ENCODE assay signal across 25 cellular contexts in the genomic region with DNA sequence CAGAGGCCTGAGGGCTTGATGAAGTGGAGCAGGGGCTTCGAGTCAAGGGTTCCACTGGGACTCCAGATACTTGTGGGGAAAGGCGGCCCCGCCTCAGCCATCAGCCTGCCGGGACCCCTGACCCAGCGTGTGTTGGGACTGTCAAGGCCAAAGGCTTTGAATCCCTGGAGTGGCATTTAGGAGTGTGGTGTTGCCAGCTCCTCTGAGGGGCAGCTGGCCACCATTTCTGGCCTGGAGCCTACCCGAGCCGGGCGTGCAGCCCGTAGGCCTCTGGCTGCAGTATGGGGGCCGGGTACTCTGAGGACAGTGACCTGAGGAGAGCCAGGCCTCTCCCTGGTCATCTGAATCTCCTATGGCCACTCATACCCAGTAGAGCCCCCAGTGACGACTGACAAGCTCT. TPM values are rescaled to one million over a fixed set of nuclear protein-coding genes. Genes with fewer than 3 reads are reported as not detected.
"Had no signal": no experiment of that assay in that cellular context is flagged by ENCODE, and none has a peak within 500 bp of the region (broad histone marks: within the 10 kb centered on the region; RNA-seq: fewer than 3 reads in every experiment).

No MANE protein-coding gene starts in this region.

- H3K4me2 ChIP-seq: smooth muscle cell had no signal

- H3K27me3 Mint-ChIP-seq: activated CD4-positive, alpha-beta T cell treated with anti-CD3 and anti-CD28 coated beads, Interleukin-2, amount 10 ng/mL, durations not matched to agents 7 days and 5 days; activated T-cell treated with anti-CD3 and anti-CD28 coated beads, Interleukin-2, amount 50 U/mL, for 24 hours; effector memory CD8-positive, alpha-beta T cell; stimulated activated memory B cell treated with anti-CD40 and anti-IgM and Interleukin-4, amounts not matched to agents 10 μg/mL and 1 μg/mL and 100 μg/mL, for 72 hours; type B pancreatic cell had no signal

- H3K27ac Mint-ChIP-seq: activated CD4-positive, alpha-beta T cell treated with anti-CD3 and anti-CD28 coated beads, Interleukin-2, amount 10 ng/mL, durations not matched to agents 7 days and 5 days; activated CD8-positive, alpha-beta T cell treated with anti-CD3 and anti-CD28 coated beads, Interleukin-2, amount 10 ng/mL, durations not matched to agents 7 days and 5 days; activated T-cell treated with anti-CD3 and anti-CD28 coated beads, Interleukin-2, amount 50 U/mL, for 24 hours; effector memory CD8-positive, alpha-beta T cell; stimulated activated memory B cell treated with anti-CD40 and anti-IgM and Interleukin-4, amounts not matched to agents 10 μg/mL and 1 μg/mL and 100 μg/mL, for 72 hours; T-helper 1 cell treated with Interleukin-12 subunit alpha and Interleukin-12 subunit beta and Interleukin-4 antibody, amounts not matched to agents 30 μg/mL and 1 μg/mL, for 36 hours; type B pancreatic cell had no signal

- H3K4me3 Mint-ChIP-seq: activated CD4-positive, alpha-beta T cell treated with anti-CD3 and anti-CD28 coated beads, Interleukin-2, amount 10 ng/mL, durations not matched to agents 7 days and 5 days; activated CD8-positive, alpha-beta T cell treated with anti-CD3 and anti-CD28 coated beads, Interleukin-2, amount 10 ng/mL, durations not matched to agents 7 days and 5 days; activated T-cell treated with anti-CD3 and anti-CD28 coated beads, Interleukin-2, amount 50 U/mL, for 24 hours; effector memory CD8-positive, alpha-beta T cell; stimulated activated memory B cell treated with anti-CD40 and anti-IgM and Interleukin-4, amounts not matched to agents 10 μg/mL and 1 μg/mL and 100 μg/mL, for 72 hours; T-helper 1 cell treated with Interleukin-12 subunit alpha and Interleukin-12 subunit beta and Interleukin-4 antibody, amounts not matched to agents 30 μg/mL and 1 μg/mL, for 36 hours; type B pancreatic cell had no signal

- H3K27me3 ChIP-seq: ascending aorta, breast epithelium, foreskin keratinocyte had no signal

- DNase-seq: activated CD4-positive, alpha-beta T cell treated with anti-CD3 and anti-CD28 coated beads, Interleukin-2, amount 10 ng/mL, durations not matched to agents 7 days and 5 days; activated CD8-positive, alpha-beta T cell treated with anti-CD3 and anti-CD28 coated beads, Interleukin-2, amount 10 ng/mL, durations not matched to agents 7 days and 5 days; activated naive CD4-positive, alpha-beta T cell treated with anti-CD3 and anti-CD28 coated beads, Interleukin-2, amount 50 U/mL, for 16 hours; activated T-cell treated with anti-CD3 and anti-CD28 coated beads, Interleukin-2, amount 50 U/mL, for 24 hours; effector memory CD8-positive, alpha-beta T cell; foreskin keratinocyte; glutamatergic neuron; left colon; mammary epithelial cell; occipital lobe; stimulated activated CD4-positive, alpha-beta T cell treated with anti-CD3 and anti-CD28 coated beads, Interleukin-4, amount 100 ng/mL, for 24 hours had no signal

- H3K36me3 ChIP-seq: breast epithelium had no signal

- H3K4me1 ChIP-seq: breast epithelium, foreskin keratinocyte had no signal

- H3K9me3 Mint-ChIP-seq: activated CD4-positive, alpha-beta T cell treated with anti-CD3 and anti-CD28 coated beads, Interleukin-2, amount 10 ng/mL, durations not matched to agents 7 days and 5 days; activated T-cell treated with anti-CD3 and anti-CD28 coated beads, Interleukin-2, amount 50 U/mL, for 24 hours; effector memory CD8-positive, alpha-beta T cell; stimulated activated memory B cell treated with anti-CD40 and anti-IgM and Interleukin-4, amounts not matched to agents 10 μg/mL and 1 μg/mL and 100 μg/mL, for 72 hours; T-helper 1 cell treated with Interleukin-12 subunit alpha and Interleukin-12 subunit beta and Interleukin-4 antibody, amounts not matched to agents 30 μg/mL and 1 μg/mL, for 36 hours; type B pancreatic cell had no signal

- H3K4me1 Mint-ChIP-seq: activated CD4-positive, alpha-beta T cell treated with anti-CD3 and anti-CD28 coated beads, Interleukin-2, amount 10 ng/mL, durations not matched to agents 7 days and 5 days; stimulated activated memory B cell treated with anti-CD40 and anti-IgM and Interleukin-4, amounts not matched to agents 10 μg/mL and 1 μg/mL and 100 μg/mL, for 72 hours had no signal

- ATAC-seq: activated CD4-positive, CD25-positive, alpha-beta regulatory T cell treated with anti-CD3 and anti-CD28 coated beads, Interleukin-2, amount 50 U/mL, for 24 hours; activated CD8-positive, alpha-beta T cell treated with anti-CD3 and anti-CD28 coated beads, Interleukin-2, amount 10 ng/mL, durations not matched to agents 7 days and 5 days; effector memory CD8-positive, alpha-beta T cell; foreskin keratinocyte; left colon; stimulated activated memory B cell treated with anti-CD40 and anti-IgM and Interleukin-4, amounts not matched to agents 10 μg/mL and 1 μg/mL and 100 μg/mL, for 72 hours had no signal

- H3K27ac ChIP-seq: breast epithelium, epithelial cell of prostate, foreskin keratinocyte had no signal

- H3K4me3 ChIP-seq: ascending aorta, breast epithelium, smooth muscle cell had no signal

- H3K9me3 ChIP-seq: ascending aorta, breast epithelium had no signal

RNA-seq across cellular contexts. Expression of a gene that starts 57.8 kb away (rescaled TPM):
- total RNA-seq: activated CD4-positive, alpha-beta T cell treated with anti-CD3 and anti-CD28 coated beads, Interleukin-2, amount 10 ng/mL, durations not matched to agents 7 days and 5 days; activated CD8-positive, alpha-beta T cell treated with anti-CD3 and anti-CD28 coated beads, Interleukin-2, amount 10 ng/mL, durations not matched to agents 7 days and 5 days; ascending aorta; breast epithelium; dermis microvascular lymphatic vessel endothelial cell; fibroblast of lung; foreskin keratinocyte; left colon; mammary epithelial cell; mononuclear cell; occipital lobe; posterior vena cava; smooth muscle cell; subcutaneous adipose tissue had no signal
- polyA plus RNA-seq: fibroblast of lung, foreskin keratinocyte, mammary epithelial cell, neural cell, smooth muscle cell had no signal
